Comparison of ENCODE assay signal across 19 cellular contexts in the genomic region with DNA sequence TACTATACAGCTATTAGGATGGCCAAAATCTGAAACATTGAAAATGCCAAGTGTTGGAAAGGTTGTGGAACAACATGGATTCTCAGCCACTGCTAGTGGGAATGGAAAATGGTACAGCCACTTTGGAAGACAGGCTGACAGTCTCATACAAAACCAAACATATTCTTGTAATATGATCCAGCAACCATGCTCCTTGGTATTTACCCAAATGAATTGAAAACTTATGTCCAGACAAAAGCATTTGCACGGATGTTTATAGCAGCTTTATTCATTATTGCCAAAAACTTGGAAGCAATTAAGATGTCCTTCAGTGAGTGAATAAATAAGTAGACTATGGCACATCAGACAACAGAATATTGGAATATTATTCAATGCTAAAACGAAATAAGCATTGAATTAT.
DNase-seq lines count a peak whose midpoint lies in the region; TF ChIP-seq lines count a peak whose summit lies in the region.
"Had no signal": no experiment of that assay in that cellular context is flagged by ENCODE, and none has a peak within 500 bp of the region (broad histone marks: within the 10 kb centered on the region; RNA-seq: fewer than 3 reads in every experiment).

No MANE protein-coding gene starts in this region.

- H3K27me3 ChIP-seq in A673 (replicated peaks; ENCODE audit: insufficient read depth, low read depth, low read length, poor library complexity) (no peaks in the 10 kb centered on the region), BJ (ENCODE audit: control insufficient read depth, insufficient read depth, low read length) (no peaks in the 10 kb centered on the region), osteoblast (ENCODE audit: insufficient read depth, low read length) (no peaks in the 10 kb centered on the region)
- H3K27me3 ChIP-seq: BLaER1, SJCRH30 had no signal

- no peak for TF ChIP-seq CTCF in A673 (conservative IDR thresholded peaks at IDR 0.05; ENCODE audit: low read depth, low read length)
- TF ChIP-seq CTCF in BJ (IDR thresholded peaks at IDR 0.05; ENCODE audit: insufficient read depth, low read depth, low read length), result no peak
- no peak for TF ChIP-seq CTCF in fibroblast of villous mesenchyme (IDR thresholded peaks at IDR 0.05; ENCODE audit: insufficient read depth, low read depth, low read length)
- TF ChIP-seq CTCF in osteoblast (IDR thresholded peaks at IDR 0.05; ENCODE audit: extremely low read depth, low read depth, low read length), result no peak

- H3K9me3 ChIP-seq in A673 (ENCODE audit: low read depth, low read length, poor library complexity, severe bottlenecking) (no peaks in the 10 kb centered on the region), osteoblast (ENCODE audit: low read depth, low read length) (no peaks in the 10 kb centered on the region)
- H3K9me3 ChIP-seq: BLaER1, SJCRH30 had no signal

- no peak overlapping the region for H3K4me3 ChIP-seq in A673 (ENCODE audit: low read depth, low read length, poor library complexity, severe bottlenecking)
- H3K4me3 ChIP-seq in BJ (ENCODE audit: low read depth, low read length), result no peak overlapping the region
- H3K4me3 ChIP-seq in fibroblast of villous mesenchyme (ENCODE audit: low read depth, low read length), result no peak overlapping the region
- no peak overlapping the region for H3K4me3 ChIP-seq in osteoblast (ENCODE audit: insufficient read depth, low read length)
- H3K4me3 ChIP-seq: BLaER1, PC-9, SJCRH30 had no signal

- no peak overlapping the region for H2AFZ ChIP-seq in osteoblast (ENCODE audit: low read length)
- H2AFZ ChIP-seq: PC-9 had no signal

- intact Hi-C loops in A673 (cut with micrococcal nuclease; ENCODE audit: unreplicated experiment), result no loop called here

- H3K27ac Mint-ChIP-seq in activated CD4-positive, alpha-beta T cell treated with anti-CD3 and anti-CD28 coated beads, Interleukin-2, amount 10 ng/mL, durations not matched to agents 7 days and 5 days, result no peak overlapping the region
- H3K27ac Mint-ChIP-seq: CD4-positive, CD25-positive, alpha-beta regulatory T cell; T-cell had no signal

- H3K4me1 Mint-ChIP-seq in activated CD4-positive, alpha-beta T cell treated with anti-CD3 and anti-CD28 coated beads, Interleukin-2, amount 10 ng/mL, durations not matched to agents 7 days and 5 days, result no peaks in the 10 kb centered on the region
- H3K4me1 Mint-ChIP-seq: CD4-positive, CD25-positive, alpha-beta regulatory T cell; T-cell had no signal

- POLR2A ChIA-PET in A673 (lab: Charles Lee; ENCODE audit: low non-redundant PET), result no interaction called here
- POLR2A ChIA-PET in BJ (lab: Charles Lee), result no interaction called here
- POLR2A ChIA-PET in activated CD4-positive, alpha-beta T cell treated with anti-CD3 and anti-CD28 coated beads, Interleukin-2, amount 10 ng/mL, durations not matched to agents 7 days and 5 days (lab: Charles Lee), result no interaction called here

- CTCF ChIA-PET in A673 (lab: Charles Lee), result no interaction called here
- CTCF ChIA-PET in BJ (lab: Yijun Ruan, JAX), result interaction anchor here (1.7 kb wide), 1 partner anchor 270 kb away, joined by 4 read pairs; no protein-coding TSS in a partner anchor
- CTCF ChIA-PET in activated CD4-positive, alpha-beta T cell treated with anti-CD3 and anti-CD28 coated beads, Interleukin-2, amount 10 ng/mL, durations not matched to agents 7 days and 5 days (lab: Charles Lee), result no interaction called here

- no peaks in the 10 kb centered on the region for H3K36me3 ChIP-seq in A673 (ENCODE audit: insufficient read depth, low read length, poor library complexity, severe bottlenecking)
- H3K36me3 ChIP-seq in BJ (ENCODE audit: control insufficient read depth, insufficient read depth, low read length), result no peaks in the 10 kb centered on the region
- H3K36me3 ChIP-seq in osteoblast (ENCODE audit: insufficient read depth, low read length), result no peaks in the 10 kb centered on the region
- H3K36me3 ChIP-seq: BLaER1, SJCRH30 had no signal

- peaks cover 28% of the 10 kb centered on the region for H3K27me3 Mint-ChIP-seq in activated CD4-positive, alpha-beta T cell treated with anti-CD3 and anti-CD28 coated beads, Interleukin-2, amount 10 ng/mL, durations not matched to agents 7 days and 5 days

- peak; percentile 9 for DNase-seq in A673 (ENCODE audit: low spot score)
- DNase-seq in BJ (ENCODE audit: low read depth), result peak; percentile 44
- peak; percentile 30 for DNase-seq in dedifferentiated amniotic fluid mesenchymal stem cell (ENCODE audit: extremely low spot score)
- DNase-seq in fibroblast of villous mesenchyme (ENCODE audit: low read depth), result peak; percentile 18
- DNase-seq in osteoblast (ENCODE audit: insufficient read length, low spot score, missing footprints), result no peak
- no peak for DNase-seq in hypothalamus (lab: John Stamatoyannopoulos, UW)
- DNase-seq in activated CD4-positive, alpha-beta T cell treated with anti-CD3 and anti-CD28 coated beads, Interleukin-2, amount 10 ng/mL, durations not matched to agents 7 days and 5 days, result no peak
- DNase-seq: CD4-positive, CD25-positive, alpha-beta regulatory T cell; KBM-7; MV-4-11; NCI-H1105; NCI-H1436 treated with DMSO at 0.1 percent for 48 hours; NCI-H187 treated with DMSO at 0.1 percent for 48 hours; NCI-H446; NCI-H524 treated with DMSO at 0.1 percent for 48 hours; PC-9; SJCRH30; T-cell had no signal

- H3K4me2 ChIP-seq in osteoblast (ENCODE audit: insufficient read depth, low read length), result no peak overlapping the region
- H3K4me2 ChIP-seq: BLaER1, PC-9 had no signal

- H3K9me3 Mint-ChIP-seq in activated CD4-positive, alpha-beta T cell treated with anti-CD3 and anti-CD28 coated beads, Interleukin-2, amount 10 ng/mL, durations not matched to agents 7 days and 5 days, result no peaks in the 10 kb centered on the region
- H3K9me3 Mint-ChIP-seq: T-cell had no signal

- H3K27ac ChIP-seq in A673 (ENCODE audit: low read depth, low read length, poor library complexity, severe bottlenecking) (no peak overlapping the region), osteoblast (ENCODE audit: low read depth, low read length) (no peak overlapping the region)
- H3K27ac ChIP-seq: BLaER1, PC-9, SJCRH30 had no signal

- H3K4me1 ChIP-seq in A673 (ENCODE audit: insufficient read depth, low read length, poor library complexity, severe bottlenecking) (no peaks in the 10 kb centered on the region), osteoblast (ENCODE audit: insufficient read depth, low read length) (no peaks in the 10 kb centered on the region)
- H3K4me1 ChIP-seq: BLaER1, SJCRH30 had no signal

- BruUV-seq in A673 (replicated peaks; lab: Mats Ljungman, UMichigan), result no TSS peak

- no peaks in the 10 kb centered on the region for H4K20me1 ChIP-seq in osteoblast (ENCODE audit: insufficient read depth, low read length)
- H4K20me1 ChIP-seq: BLaER1 had no signal

- no peaks in the 10 kb centered on the region for H3K79me2 ChIP-seq in osteoblast (ENCODE audit: insufficient read depth, low read length)

- H3K4me3 Mint-ChIP-seq in activated CD4-positive, alpha-beta T cell treated with anti-CD3 and anti-CD28 coated beads, Interleukin-2, amount 10 ng/mL, durations not matched to agents 7 days and 5 days, result no peak overlapping the region
- H3K4me3 Mint-ChIP-seq: CD4-positive, CD25-positive, alpha-beta regulatory T cell; T-cell had no signal

- no peaks in the 10 kb centered on the region for H3K36me3 Mint-ChIP-seq in activated CD4-positive, alpha-beta T cell treated with anti-CD3 and anti-CD28 coated beads, Interleukin-2, amount 10 ng/mL, durations not matched to agents 7 days and 5 days (ENCODE audit: low read depth)
- H3K36me3 Mint-ChIP-seq: CD4-positive, CD25-positive, alpha-beta regulatory T cell; T-cell had no signal

Comparison
In these comparisons a context has a peak if more than half of its experiments do, and no peak if none do; other contexts are left out.
1. DNase-seq: peak in A673 (single experiment), BJ (single experiment), dedifferentiated amniotic fluid mesenchymal stem cell (single experiment) and fibroblast of villous mesenchyme (single experiment); none in osteoblast (single experiment), hypothalamus (0 of 51) and activated CD4-positive, alpha-beta T cell treated with anti-CD3 and anti-CD28 coated beads, Interleukin-2, amount 10 ng/mL, durations not matched to agents 7 days and 5 days (single experiment).